21 cellular contexts compared by ENCODE assay signal in the genomic region with DNA sequence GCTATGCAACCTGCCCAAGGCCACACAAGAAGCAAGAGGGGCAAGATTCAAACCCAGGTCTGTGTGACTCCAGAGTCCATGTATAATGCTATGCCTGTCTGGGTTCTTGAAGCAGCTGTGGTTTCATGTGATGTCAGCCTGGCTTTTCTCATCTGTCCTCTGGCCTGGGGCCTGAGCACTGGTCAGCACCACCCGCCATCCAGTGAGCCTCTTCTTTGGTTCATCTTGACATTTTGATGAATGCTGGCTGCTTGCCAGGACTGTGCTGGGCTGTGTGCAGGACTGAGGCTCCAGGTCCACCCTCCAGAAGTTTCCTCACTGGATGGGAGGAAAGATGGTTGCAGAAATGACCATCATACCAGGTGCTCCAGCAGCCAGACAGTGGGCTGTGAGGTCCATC.
DNase-seq lines count a peak whose midpoint lies in the region; ATAC-seq, FAIRE-seq and TF ChIP-seq lines count a peak whose summit lies in the region.
"Had no signal": no experiment of that assay in that cellular context is flagged by ENCODE, and none has a peak within 500 bp of the region (broad histone marks: within the 10 kb centered on the region; RNA-seq: fewer than 3 reads in every experiment).

No MANE protein-coding gene starts in this region.

- peak overlapping the region in 38 of 59 donors; percentile 7 to 81 (median 60) for H3K27ac ChIP-seq in dorsolateral prefrontal cortex
- H3K27ac ChIP-seq in temporal lobe (ENCODE audit: low read depth, low read length), result peak overlapping the region; percentile 77
- H3K27ac ChIP-seq in kidney (ENCODE audit: low read depth in 2 of 2, low read length in 2 of 2), result no peak overlapping the region
- H3K27ac ChIP-seq in GM23338 (ENCODE audit: low read depth), result no peak overlapping the region
- H3K27ac ChIP-seq: brain microvascular endothelial cell, RWPE1, upper lobe of left lung had no signal

- H3K36me3 Mint-ChIP-seq in endothelial cell (ENCODE audit: low read depth, unreplicated experiment) (no peaks in the 10 kb centered on the region), GM23338 (ENCODE audit: low read depth) (no peaks in the 10 kb centered on the region)
- H3K36me3 Mint-ChIP-seq: activated naive CD4-positive, alpha-beta T cell treated with anti-CD3 and anti-CD28 coated beads, Interleukin-2, amount 50 U/mL, for 24 hours; memory B cell; stimulated activated memory B cell treated with anti-CD40 and anti-IgM and Interleukin-4, amounts not matched to agents 10 μg/mL and 1 μg/mL and 100 μg/mL, for 72 hours had no signal

- H3K27ac Mint-ChIP-seq in endothelial cell (ENCODE audit: unreplicated experiment) (no peak overlapping the region), GM23338 (no peak overlapping the region)
- H3K27ac Mint-ChIP-seq: activated naive CD4-positive, alpha-beta T cell treated with anti-CD3 and anti-CD28 coated beads, Interleukin-2, amount 50 U/mL, for 24 hours; dendritic cell treated with granulocyte-macrophage colony-stimulating factor and Interleukin-4, amounts not matched to agents 40 ng/mL and 50 ng/mL, for 4 days; memory B cell; nephron progenitor cell; stimulated activated memory B cell treated with anti-CD40 and anti-IgM and Interleukin-4, amounts not matched to agents 10 μg/mL and 1 μg/mL and 100 μg/mL, for 72 hours had no signal

- H3K4me3 Mint-ChIP-seq in endothelial cell (ENCODE audit: unreplicated experiment), result no peak overlapping the region
- H3K4me3 Mint-ChIP-seq in GM23338, result no peak overlapping the region
- H3K4me3 Mint-ChIP-seq: activated naive CD4-positive, alpha-beta T cell treated with anti-CD3 and anti-CD28 coated beads, Interleukin-2, amount 50 U/mL, for 24 hours; activated T-cell treated with anti-CD3 and anti-CD28 coated beads, Interleukin-2, amount 50 U/mL, for 4 hours; dendritic cell treated with granulocyte-macrophage colony-stimulating factor and Interleukin-4, amounts not matched to agents 40 ng/mL and 50 ng/mL, for 4 days; memory B cell; nephron progenitor cell; stimulated activated memory B cell treated with anti-CD40 and anti-IgM and Interleukin-4, amounts not matched to agents 10 μg/mL and 1 μg/mL and 100 μg/mL, for 72 hours had no signal

- H3K9me2 ChIP-seq in GM23338 (ENCODE audit: insufficient read depth), result peaks cover 5% of the 10 kb centered on the region; the same call in 1 of the 2 replicates

- intact Hi-C loops in dorsolateral prefrontal cortex (cut with DNase I) (loop anchor here in 1 of 2 donors (2.0 kb wide), 1 partner anchor 71 kb away; a partner anchor contains a TSS), kidney (cut with DNase I) (no loop called here)

- H3K79me2 ChIP-seq in GM23338 (replicated peaks; ENCODE audit: insufficient read depth), result no peaks in the 10 kb centered on the region

- DNase-seq in RPMI8226 (peak; percentile 8), dorsolateral prefrontal cortex (peak in 2 of 10 donors; percentile 48 to 58), islet precursor cell (peak; percentile 53), endothelial cell (ENCODE audit: low spot score) (no peak), NCI-H187 (lab: John Stamatoyannopoulos, UW) (no peak), kidney (no peak), GM23338 (ENCODE audit: low spot score) (no peak)
- DNase-seq: activated CD4-positive, alpha-beta T cell treated with anti-CD3 and anti-CD28 coated beads, Interleukin-2, amount 50 U/mL, for 48 hours; activated T-cell treated with anti-CD3 and anti-CD28 coated beads, Interleukin-2, amount 50 U/mL, for 4 hours; brain microvascular endothelial cell; KG1; NCI-H1092; NCI-H510A; nephron progenitor cell had no signal

- H3K4me3 ChIP-seq in dorsolateral prefrontal cortex (no peak overlapping the region), kidney (ENCODE audit: low read length in 2 of 2) (no peak overlapping the region), GM23338 (no peak overlapping the region)
- H3K4me3 ChIP-seq: upper lobe of left lung had no signal

- H3K27me3 Mint-ChIP-seq in endothelial cell (ENCODE audit: unreplicated experiment) (peaks cover 1% of the 10 kb centered on the region), GM23338 (ENCODE audit: insufficient read depth, low read depth, poor library complexity) (peaks cover 3% of the 10 kb centered on the region)
- H3K27me3 Mint-ChIP-seq: activated naive CD4-positive, alpha-beta T cell treated with anti-CD3 and anti-CD28 coated beads, Interleukin-2, amount 50 U/mL, for 24 hours; stimulated activated memory B cell treated with anti-CD40 and anti-IgM and Interleukin-4, amounts not matched to agents 10 μg/mL and 1 μg/mL and 100 μg/mL, for 72 hours had no signal

- H3K9me3 Mint-ChIP-seq in endothelial cell (ENCODE audit: unreplicated experiment) (no peaks in the 10 kb centered on the region), GM23338 (peaks cover 4% of the 10 kb centered on the region; the same call in 2 of the 3 replicates)
- H3K9me3 Mint-ChIP-seq: activated naive CD4-positive, alpha-beta T cell treated with anti-CD3 and anti-CD28 coated beads, Interleukin-2, amount 50 U/mL, for 24 hours; activated T-cell treated with anti-CD3 and anti-CD28 coated beads, Interleukin-2, amount 50 U/mL, for 4 hours; dendritic cell treated with granulocyte-macrophage colony-stimulating factor and Interleukin-4, amounts not matched to agents 40 ng/mL and 50 ng/mL, for 4 days; memory B cell; nephron progenitor cell; stimulated activated memory B cell treated with anti-CD40 and anti-IgM and Interleukin-4, amounts not matched to agents 10 μg/mL and 1 μg/mL and 100 μg/mL, for 72 hours had no signal

- H3K4me2 ChIP-seq in GM23338, result no peak overlapping the region

- no peaks in the 10 kb centered on the region for H3F3A ChIP-seq in GM23338 (replicated peaks; ENCODE audit: low read depth)

- no peaks in the 10 kb centered on the region for H3K9me3 ChIP-seq in kidney (ENCODE audit: control insufficient read depth in 1 of 2, low read length in 2 of 2)
- H3K9me3 ChIP-seq: upper lobe of left lung had no signal

- H3K4me1 Mint-ChIP-seq in endothelial cell (ENCODE audit: unreplicated experiment) (no peaks in the 10 kb centered on the region), GM23338 (no peaks in the 10 kb centered on the region)

- TF ChIP-seq CTCF in dorsolateral prefrontal cortex (IDR thresholded peaks at IDR 0.05 in 54 of 56, conservative IDR thresholded peaks at IDR 0.05 in 2 of 56; ENCODE audit: low read depth in 1 of 56, partially characterized antibody in 56 of 56) (no peak), endothelial cell (IDR thresholded peaks at IDR 0.05; ENCODE audit: unreplicated experiment) (no peak), kidney (IDR thresholded peaks at IDR 0.05; ENCODE audit: borderline replicate concordance, extremely low read depth, insufficient read depth) (no peak), GM23338 (conservative IDR thresholded peaks at IDR 0.05; ENCODE audit: low read depth in 2 of 2) (no peak)

- H3K9ac ChIP-seq in kidney (ENCODE audit: low read length in 2 of 2), result no peak overlapping the region

- no peaks in the 10 kb centered on the region for H3K27me3 ChIP-seq in dorsolateral prefrontal cortex
- no peaks in the 10 kb centered on the region for H3K27me3 ChIP-seq in GM23338 (ENCODE audit: insufficient read depth)
- H3K27me3 ChIP-seq: brain microvascular endothelial cell, upper lobe of left lung had no signal

- H2AFZ ChIP-seq in GM23338, result no peak overlapping the region

- H3K36me3 ChIP-seq in kidney (ENCODE audit: control insufficient read depth in 1 of 2, insufficient read depth in 2 of 2, low read length in 2 of 2), result no peaks in the 10 kb centered on the region
- H3K36me3 ChIP-seq in GM23338 (ENCODE audit: insufficient read depth), result no peaks in the 10 kb centered on the region
- H3K36me3 ChIP-seq: brain microvascular endothelial cell had no signal

- no peak for FAIRE-seq in kidney (lab: Jason Lieb, UNC)

- no peak for ATAC-seq in GM23338
- ATAC-seq: activated T-cell treated with anti-CD3 and anti-CD28 coated beads, Interleukin-2, amount 50 U/mL, for 4 hours; stimulated activated memory B cell treated with anti-CD40 and anti-IgM and Interleukin-4, amounts not matched to agents 10 μg/mL and 1 μg/mL and 100 μg/mL, for 72 hours had no signal

- no peaks in the 10 kb centered on the region for H4K20me1 ChIP-seq in GM23338 (replicated peaks; ENCODE audit: insufficient read depth)

- H3K4me1 ChIP-seq in kidney (ENCODE audit: control insufficient read depth in 1 of 2, insufficient read depth in 1 of 2, low read depth in 1 of 2, low read length in 2 of 2) (no peaks in the 10 kb centered on the region), GM23338 (ENCODE audit: insufficient read depth) (no peaks in the 10 kb centered on the region)

Comparison
In these comparisons a context has a peak if more than half of its experiments do, and no peak if none do; other contexts are left out.
1. DNase-seq: peak in RPMI8226 (single experiment) and islet precursor cell (single experiment); none in endothelial cell (single experiment), NCI-H187 (0 of 2), kidney (single experiment) and GM23338 (single experiment).
2. H3K27ac ChIP-seq: peak in dorsolateral prefrontal cortex (38 of 59) and temporal lobe (single experiment); none in kidney (0 of 2) and GM23338 (single experiment).